Comparison of ENCODE assay signal across 16 cellular contexts in the genomic region with DNA sequence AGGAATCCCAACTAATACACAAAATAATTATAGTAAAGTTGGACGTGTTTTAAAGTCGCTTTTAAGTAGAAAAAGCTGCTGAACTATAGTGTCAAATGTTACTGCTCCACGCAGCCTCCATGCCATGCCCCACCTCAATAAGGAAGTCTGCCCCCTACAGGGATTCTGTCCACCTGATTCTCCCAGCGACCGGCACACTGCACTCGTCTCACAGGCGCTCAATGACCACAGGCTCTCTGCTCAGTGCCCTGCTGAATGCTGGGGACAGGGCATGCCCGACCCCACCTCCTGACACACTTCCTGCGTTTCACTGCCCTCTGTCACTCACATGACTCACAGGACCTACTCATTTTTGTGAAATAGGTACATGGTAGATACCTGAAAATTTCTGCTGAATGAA. TPM values are rescaled to one million over a fixed set of nuclear protein-coding genes. Genes with fewer than 3 reads are reported as not detected.
DNase-seq lines count a peak whose midpoint lies in the region; ATAC-seq and TF ChIP-seq lines count a peak whose summit lies in the region.
"Had no signal": no experiment of that assay in that cellular context is flagged by ENCODE, and none has a peak within 500 bp of the region (broad histone marks: within the 10 kb centered on the region; RNA-seq: fewer than 3 reads in every experiment).

No MANE protein-coding gene starts in this region.

- H3K4me1 ChIP-seq in Panc1 (ENCODE audit: control insufficient read depth, insufficient read depth, low read length): no peaks in the 10 kb centered on the region
- H3K4me1 ChIP-seq: gastrocnemius medialis had no signal

- TF ChIP-seq CTCF in Panc1 (IDR thresholded peaks at IDR 0.05) (peak; percentile 21; the same call in 1 of the 2 replicates), glutamatergic neuron (IDR thresholded peaks at IDR 0.05; ENCODE audit: partially characterized antibody, unreplicated experiment) (peak; percentile 48)

- H3K4me1 Mint-ChIP-seq in glutamatergic neuron (ENCODE audit: low read depth, unreplicated experiment): peaks cover 9% of the 10 kb centered on the region
- H3K4me1 Mint-ChIP-seq: activated naive CD8-positive, alpha-beta T cell treated with anti-CD3 and anti-CD28 coated beads, Interleukin-2, amount 10 ng/mL, durations not matched to agents 7 days and 5 days; CD14-positive monocyte had no signal

- BruUV-seq in Panc1 (replicated peaks; lab: Mats Ljungman, UMichigan): no TSS peak

- H3K4me3 Mint-ChIP-seq in glutamatergic neuron (ENCODE audit: unreplicated experiment): no peak overlapping the region
- H3K4me3 Mint-ChIP-seq: activated naive CD8-positive, alpha-beta T cell treated with anti-CD3 and anti-CD28 coated beads, Interleukin-2, amount 10 ng/mL, durations not matched to agents 7 days and 5 days; CD14-positive monocyte had no signal

- in situ Hi-C loops in Panc1 (cut with HindIII; ENCODE audit: low pct_unique_long_range_greater_than_20kb, low sequenced_read_pairs): no loop called here

- no peak overlapping the region for H3K4me3 ChIP-seq in Panc1 (ENCODE audit: low read depth in 2 of 2, low read length in 2 of 2)
- H3K4me3 ChIP-seq: gastrocnemius medialis had no signal

- H3K36me3 Mint-ChIP-seq in glutamatergic neuron (ENCODE audit: unreplicated experiment): no peaks in the 10 kb centered on the region

- H3K27me3 Mint-ChIP-seq in glutamatergic neuron (ENCODE audit: unreplicated experiment): no peaks in the 10 kb centered on the region
- H3K27me3 Mint-ChIP-seq: activated naive CD8-positive, alpha-beta T cell treated with anti-CD3 and anti-CD28 coated beads, Interleukin-2, amount 10 ng/mL, durations not matched to agents 7 days and 5 days had no signal

- intact Hi-C loops in Panc1 (cut with micrococcal nuclease; ENCODE audit: unreplicated experiment): no loop called here

- no peaks in the 10 kb centered on the region for H3K9me3 Mint-ChIP-seq in glutamatergic neuron (ENCODE audit: unreplicated experiment)
- H3K9me3 Mint-ChIP-seq: activated naive CD8-positive, alpha-beta T cell treated with anti-CD3 and anti-CD28 coated beads, Interleukin-2, amount 10 ng/mL, durations not matched to agents 7 days and 5 days had no signal

- CTCF ChIA-PET in Panc1 (lab: Charles Lee): interaction anchor here (0.5 kb wide), 1 partner anchor 746 kb away, joined by 4 read pairs; no protein-coding TSS in a partner anchor

- H3K9me3 ChIP-seq in Panc1 (ENCODE audit: control insufficient read depth, insufficient read depth, low read depth, low read length): no peaks in the 10 kb centered on the region
- H3K9me3 ChIP-seq: gastrocnemius medialis had no signal

- H3K27ac Mint-ChIP-seq in glutamatergic neuron (ENCODE audit: unreplicated experiment): peak overlapping the region; percentile 73
- H3K27ac Mint-ChIP-seq: activated naive CD8-positive, alpha-beta T cell treated with anti-CD3 and anti-CD28 coated beads, Interleukin-2, amount 10 ng/mL, durations not matched to agents 7 days and 5 days had no signal

- POLR2A ChIA-PET in Panc1 (lab: Charles Lee): no interaction called here

- no peak for ATAC-seq in Panc1
- ATAC-seq in GM18861 (IDR thresholded peaks at IDR 0.05; ENCODE audit: unreplicated experiment): no peak
- ATAC-seq: gastrocnemius medialis, left colon had no signal

- peak; percentile 2 for DNase-seq in stimulated activated CD4-positive, alpha-beta T cell treated with anti-CD3 and anti-CD28 coated beads, Interleukin-15, amount 100 ng/mL, for 24 hours
- no peak for DNase-seq in stimulated activated CD4-positive, alpha-beta T cell treated with anti-CD3 and anti-CD28 coated beads, Interleukin-2, amount 100 ng/mL, for 48 hours
- DNase-seq in Panc1 (ENCODE audit: low read depth, low spot score): no peak
- peak; percentile 56 for DNase-seq in glutamatergic neuron
- no peak for DNase-seq in cerebellar cortex (ENCODE audit: low spot score)
- no peak for DNase-seq in DMS79 (lab: John Stamatoyannopoulos, UW)
- no peak for DNase-seq in NCI-H2029 treated with DMSO at 0.1 percent for 48 hours (lab: John Stamatoyannopoulos, UW)
- DNase-seq: activated naive CD8-positive, alpha-beta T cell treated with anti-CD3 and anti-CD28 coated beads, Interleukin-2, amount 10 ng/mL, durations not matched to agents 7 days and 5 days; dermis blood vessel endothelial cell; gastrocnemius medialis; left colon; NCI-H1436; nucleus accumbens; T-helper 2 cell had no signal

- no peaks in the 10 kb centered on the region for H3K27me3 ChIP-seq in Panc1 (ENCODE audit: control insufficient read depth, insufficient read depth, low read length)
- H3K27me3 ChIP-seq: gastrocnemius medialis had no signal

- no peaks in the 10 kb centered on the region for H3K36me3 ChIP-seq in Panc1 (ENCODE audit: control insufficient read depth, insufficient read depth, low read length)

- no peak overlapping the region for H3K27ac ChIP-seq in Panc1 (ENCODE audit: low read length)
- H3K27ac ChIP-seq: gastrocnemius medialis had no signal

RNA-seq across cellular contexts. Expression of a gene that starts 48.9 kb away (rescaled TPM):
- total RNA-seq in Panc1 (2021; ENCODE audit: unreplicated experiment): not detected
- polyA plus RNA-seq in Panc1 (2012; ENCODE audit: insufficient read length): not detected
- total RNA-seq in glutamatergic neuron (ENCODE audit: unreplicated experiment): not detected
- total RNA-seq: activated naive CD8-positive, alpha-beta T cell treated with anti-CD3 and anti-CD28 coated beads, Interleukin-2, amount 10 ng/mL, durations not matched to agents 7 days and 5 days; dermis blood vessel endothelial cell; gastrocnemius medialis had no signal
- polyA plus RNA-seq: CD14-positive monocyte had no signal

RNA-seq across cellular contexts. Expression of a gene that starts 58.2 kb away (rescaled TPM):
- total RNA-seq in Panc1 (2021; ENCODE audit: unreplicated experiment): 2.6 TPM
- 2.4 TPM for polyA plus RNA-seq in Panc1 (2012; ENCODE audit: insufficient read length)
- 27.5 TPM for total RNA-seq in glutamatergic neuron (ENCODE audit: unreplicated experiment)

RNA-seq across cellular contexts. Expression of a gene that starts 58.4 kb away (rescaled TPM):
- total RNA-seq in Panc1 (2021; ENCODE audit: unreplicated experiment) (11.1 TPM), glutamatergic neuron (ENCODE audit: unreplicated experiment) (24.8 TPM)
- 6.3 TPM for polyA plus RNA-seq in Panc1 (2012; ENCODE audit: insufficient read length)

Comparison
In these comparisons a context has a peak if more than half of its experiments do, and no peak if none do; other contexts are left out.
1. DNase-seq: peak in stimulated activated CD4-positive, alpha-beta T cell treated with anti-CD3 and anti-CD28 coated beads, Interleukin-15, amount 100 ng/mL, for 24 hours (single experiment) and glutamatergic neuron (single experiment); none in stimulated activated CD4-positive, alpha-beta T cell treated with anti-CD3 and anti-CD28 coated beads, Interleukin-2, amount 100 ng/mL, for 48 hours (0 of 2), Panc1 (single experiment), cerebellar cortex (single experiment), DMS79 (single experiment) and NCI-H2029 treated with DMSO at 0.1 percent for 48 hours (single experiment).